Comparison of ENCODE assay signal across 1 cellular context in genomic region chr15:70799667-70800450, GRCh38.
TF ChIP-seq lines count a peak whose summit lies in the region.

No MANE protein-coding gene starts in this region.

TF ChIP-seq in HCT116, 20 proteins besides CTCF, POLR2A, EP300 and RAD21:
- TF ChIP-seq POLR2AphosphoS5 (IDR thresholded peaks at IDR 0.05; ENCODE audit: low read depth, low read length), result no peak
